ENCODE assay signal across 15 cellular contexts in the genomic region with DNA sequence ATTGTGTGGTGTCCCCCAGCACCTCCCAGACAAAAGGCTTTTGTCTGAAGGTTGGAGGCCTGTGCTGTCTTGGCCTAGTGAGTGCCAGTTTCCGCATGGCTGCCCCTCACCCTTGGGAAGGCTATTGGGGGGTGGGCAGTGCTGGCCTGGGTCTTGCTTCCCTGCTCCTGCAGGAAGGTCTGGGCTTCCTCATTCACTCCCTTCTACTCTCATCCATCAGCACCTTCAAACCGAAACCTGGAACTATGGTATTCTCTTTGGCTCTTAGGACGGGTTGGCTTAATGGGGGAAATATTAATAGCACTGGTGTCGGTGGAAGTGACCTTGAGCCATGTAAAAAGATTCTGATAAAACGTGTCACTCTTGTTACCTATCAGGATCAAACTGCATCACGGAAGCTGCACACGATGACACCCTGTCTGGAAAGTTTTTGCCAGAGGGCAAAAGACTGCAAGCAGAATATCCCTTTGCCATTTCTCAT. TPM values are rescaled to one million over a fixed set of nuclear protein-coding genes. Genes with fewer than 3 reads are reported as not detected.
A peak's percentile ranks its signal among the peaks of the same experiment; 100 is the strongest.
DNase-seq lines count a peak whose midpoint lies in the region; ATAC-seq and TF ChIP-seq lines count a peak whose summit lies in the region.
"Had no signal": no experiment of that assay in that cellular context is flagged by ENCODE, and none has a peak within 500 bp of the region (broad histone marks: within the 10 kb centered on the region; RNA-seq: fewer than 3 reads in every experiment).

No MANE protein-coding gene starts in this region.

- H3K4me3 ChIP-seq in GM23248 (no peak overlapping the region), coronary artery (no peak overlapping the region), left lung (no peak overlapping the region), gastrocnemius medialis (no peak overlapping the region)
- H3K4me3 ChIP-seq: K562 had no signal

- no peak overlapping the region for H3K4me2 ChIP-seq in GM23248 (ENCODE audit: unreplicated experiment)

- no peak overlapping the region for H3K27ac Mint-ChIP-seq in stimulated activated effector memory CD8-positive, alpha-beta T cell treated with anti-CD3 and anti-CD28 coated beads, Interleukin-12 subunit alpha, Interleukin-12 subunit beta, amount 100 ng/mL, for 72 hours
- H3K27ac Mint-ChIP-seq: immature natural killer cell had no signal

- peaks cover 31% of the 10 kb centered on the region for H3K4me1 Mint-ChIP-seq in stimulated activated effector memory CD8-positive, alpha-beta T cell treated with anti-CD3 and anti-CD28 coated beads, Interleukin-12 subunit alpha, Interleukin-12 subunit beta, amount 100 ng/mL, for 72 hours

- TF ChIP-seq CTCF in coronary artery (IDR thresholded peaks at IDR 0.05) (no peak), left lung (IDR thresholded peaks at IDR 0.05) (no peak), gastrocnemius medialis (IDR thresholded peaks at IDR 0.05 in 4 of 5, conservative IDR thresholded peaks at IDR 0.05 in 1 of 5) (no peak)

- H3K36me3 Mint-ChIP-seq in stimulated activated effector memory CD8-positive, alpha-beta T cell treated with anti-CD3 and anti-CD28 coated beads, Interleukin-12 subunit alpha, Interleukin-12 subunit beta, amount 100 ng/mL, for 72 hours: peaks cover 5% of the 10 kb centered on the region
- H3K36me3 Mint-ChIP-seq: immature natural killer cell had no signal

- H3K9me2 ChIP-seq in GM23248 (ENCODE audit: insufficient read depth): no peaks in the 10 kb centered on the region

- no peaks in the 10 kb centered on the region for H3K27me3 ChIP-seq in GM23248 (replicated peaks; ENCODE audit: insufficient read depth)
- H3K27me3 ChIP-seq in left lung: no peaks in the 10 kb centered on the region
- no peaks in the 10 kb centered on the region for H3K27me3 ChIP-seq in gastrocnemius medialis

- H3K36me3 ChIP-seq in GM23248 (ENCODE audit: low read depth) (no peaks in the 10 kb centered on the region), left lung (no peaks in the 10 kb centered on the region), gastrocnemius medialis (peaks cover 0 to 4% of the 10 kb centered on the region in 2 donors)

- no peak overlapping the region for H3K4me3 Mint-ChIP-seq in stimulated activated effector memory CD8-positive, alpha-beta T cell treated with anti-CD3 and anti-CD28 coated beads, Interleukin-12 subunit alpha, Interleukin-12 subunit beta, amount 100 ng/mL, for 72 hours
- H3K4me3 Mint-ChIP-seq: immature natural killer cell had no signal

- H3K79me2 ChIP-seq in GM23248 (ENCODE audit: insufficient read depth): no peaks in the 10 kb centered on the region

- no peak for DNase-seq in GM23248
- DNase-seq in coronary artery (ENCODE audit: low spot score): no peak
- DNase-seq in left lung: no peak
- DNase-seq in gastrocnemius medialis: peak in 1 of 2 donors; percentile 29
- DNase-seq in NCI-H226: no peak
- no peak for DNase-seq in NCI-H510A treated with DMSO at 0.1 percent for 48 hours (lab: John Stamatoyannopoulos, UW)
- DNase-seq in stimulated activated effector memory CD8-positive, alpha-beta T cell treated with anti-CD3 and anti-CD28 coated beads, Interleukin-12 subunit alpha, Interleukin-12 subunit beta, amount 100 ng/mL, for 72 hours (ENCODE audit: low spot score in 2 of 2): no peak
- DNase-seq in HT-29 (ENCODE audit: low spot score): no peak
- DNase-seq: activated CD4-positive, alpha-beta T cell treated with anti-CD3 and anti-CD28 coated beads, Interleukin-2, amount 50 U/mL, for 1 hour; GOT3; immature natural killer cell; NCI-H1105; NCI-H2171 treated with DMSO at 0.1 percent for 48 hours; stimulated activated CD4-positive, alpha-beta T cell treated with anti-CD3 and anti-CD28 coated beads, Interleukin-2, amount 100 ng/mL, for 48 hours had no signal

- TF ChIP-seq POLR2A in gastrocnemius medialis (IDR thresholded peaks at IDR 0.05): no peak

- H3K4me1 ChIP-seq in GM23248 (ENCODE audit: insufficient read depth) (peaks cover 38% of the 10 kb centered on the region), left lung (peaks cover 11 to 43% of the 10 kb centered on the region in 2 donors), gastrocnemius medialis (peaks cover 53 to 56% of the 10 kb centered on the region in 2 donors)

- in situ Hi-C loops in GM23248 (cut with MboI): no loop called here
- in situ Hi-C loops in gastrocnemius medialis (cut with MboI; ENCODE audit: low sequenced_read_pairs in 4 of 4): loop anchor here (5.0 to 25.0 kb wide), 6 partner anchors 106 to 856 kb away; a partner anchor contains a TSS

- no peak overlapping the region for H3K9ac ChIP-seq in GM23248

- no peak overlapping the region for H2AFZ ChIP-seq in GM23248

- H4K20me1 ChIP-seq in GM23248 (ENCODE audit: insufficient read depth): no peaks in the 10 kb centered on the region

- H3K27ac ChIP-seq in GM23248: peak overlapping the region; percentile 98; the same call in 1 of the 2 replicates
- H3K27ac ChIP-seq in coronary artery: peak overlapping the region; percentile 87 to 92
- peak overlapping the region; percentile 68 to 85 for H3K27ac ChIP-seq in left lung
- peak overlapping the region; percentile 86 to 94 (median 89) for H3K27ac ChIP-seq in gastrocnemius medialis

- WGBS in GM23248 (ENCODE audit: low coverage in 1 of 2, low lambda C conversion rate in 2 of 2, missing lambda C conversion rate in 2 of 2), 2 experiments: 97 to 98% methylated on average over 7 of the region's 7 CpGs

- ATAC-seq in left lung (no peak), gastrocnemius medialis (no peak)
- ATAC-seq in stimulated activated effector memory CD8-positive, alpha-beta T cell treated with anti-CD3 and anti-CD28 coated beads, Interleukin-12 subunit alpha, Interleukin-12 subunit beta, amount 100 ng/mL, for 72 hours: no peak

- intact Hi-C loops in left lung (cut with DNase I) (no loop called here), gastrocnemius medialis (cut with DNase I; ENCODE audit: low total_unique reads) (loop anchor here (2.0 to 5.0 kb wide), 3 partner anchors 20 to 806 kb away; a partner anchor contains a TSS)

- H3K9me3 Mint-ChIP-seq in stimulated activated effector memory CD8-positive, alpha-beta T cell treated with anti-CD3 and anti-CD28 coated beads, Interleukin-12 subunit alpha, Interleukin-12 subunit beta, amount 100 ng/mL, for 72 hours: no peaks in the 10 kb centered on the region
- H3K9me3 Mint-ChIP-seq: immature natural killer cell had no signal

- peaks cover 39% of the 10 kb centered on the region for H3F3A ChIP-seq in GM23248 (ENCODE audit: insufficient read depth)

- H3K9me3 ChIP-seq in GM23248 (ENCODE audit: low read depth) (no peaks in the 10 kb centered on the region), left lung (no peaks in the 10 kb centered on the region), gastrocnemius medialis (no peaks in the 10 kb centered on the region)

RNA-seq across cellular contexts. Expression of a gene that starts 34.0 kb away (rescaled TPM):
- 144 and 174 TPM in 2 replicates for total RNA-seq in GM23248 (2014; rRNA removed; shearing (Covaris generic))
- polyA plus RNA-seq in GM23248 (2016; fragmentation: Nextera tagmentation; extraction: Ambion mirVana): 316 and 320 TPM in 2 replicates
- total RNA-seq in left lung: 10 to 100 TPM; 60.3 to 98.1 TPM
- total RNA-seq in gastrocnemius medialis: 1,000 to 10,000 TPM; 1,042 to 2,721 (median 1,859) TPM
- 6.5 and 7.0 TPM in 2 replicates for total RNA-seq in HT-29 (2014; rRNA removed; shearing (Covaris generic))
